ENCODE assay signal across 12 cellular contexts in genomic region chr3:177676947-177677587, GRCh38.
DNase-seq lines count a peak whose midpoint lies in the region; ATAC-seq and TF ChIP-seq lines count a peak whose summit lies in the region.
"Had no signal": no experiment of that assay in that cellular context is flagged by ENCODE, and none has a peak within 500 bp of the region (broad histone marks: within the 10 kb centered on the region; RNA-seq: fewer than 3 reads in every experiment).

No MANE protein-coding gene starts in this region.

- H2AK5ac ChIP-seq in mesenchymal stem cell (ENCODE audit: low read length, severe bottlenecking), result no peak overlapping the region

- peak overlapping the region; percentile 35 for H3K4me2 ChIP-seq in mesenchymal stem cell (ENCODE audit: low read length, poor library complexity, severe bottlenecking)

- no peak overlapping the region for H2BK15ac ChIP-seq in mesenchymal stem cell (ENCODE audit: low read depth, poor library complexity, severe bottlenecking)

- H3K14ac ChIP-seq in mesenchymal stem cell (ENCODE audit: low read length in 2 of 2), result no peak overlapping the region

- H3K27ac Mint-ChIP-seq in natural killer cell treated with Interleukin-12 subunit alpha and Interleukin-12 subunit beta and Interleukin-15 and Interleukin-18, amount 100 ng/mL, for 72 hours, result peak overlapping the region; percentile 18 to 30
- H3K27ac Mint-ChIP-seq in natural killer cell, result no peak overlapping the region
- H3K27ac Mint-ChIP-seq in activated CD8-positive, alpha-beta T cell treated with anti-CD3 and anti-CD28 coated beads, Interleukin-2, amount 10 ng/mL, durations not matched to agents 7 days and 5 days, result no peak overlapping the region

- peaks cover 2% of the 10 kb centered on the region for H3K9me3 Mint-ChIP-seq in natural killer cell treated with Interleukin-12 subunit alpha and Interleukin-12 subunit beta and Interleukin-15 and Interleukin-18, amount 100 ng/mL, for 72 hours
- peaks cover 0 to 3% of the 10 kb centered on the region in 2 donors for H3K9me3 Mint-ChIP-seq in natural killer cell
- H3K9me3 Mint-ChIP-seq in activated CD8-positive, alpha-beta T cell treated with anti-CD3 and anti-CD28 coated beads, Interleukin-2, amount 10 ng/mL, durations not matched to agents 7 days and 5 days (ENCODE audit: insufficient read depth), result no peaks in the 10 kb centered on the region

- H3K23ac ChIP-seq in mesenchymal stem cell (ENCODE audit: low read length in 2 of 2), result no peak overlapping the region

- H3K4me1 ChIP-seq in colonic mucosa (no peaks in the 10 kb centered on the region), mesenchymal stem cell (ENCODE audit: control insufficient read depth, insufficient read depth, low read depth, low read length) (peaks cover 4% of the 10 kb centered on the region), upper lobe of right lung (peaks cover 28% of the 10 kb centered on the region)

- H3K9me3 ChIP-seq in colonic mucosa (no peaks in the 10 kb centered on the region), mesenchymal stem cell (ENCODE audit: control insufficient read depth, low read length) (no peaks in the 10 kb centered on the region), upper lobe of right lung (no peaks in the 10 kb centered on the region)
- H3K9me3 ChIP-seq: spleen had no signal

- H2AFZ ChIP-seq in mesenchymal stem cell (ENCODE audit: low read depth, low read length), result no peak overlapping the region

- DNase-seq in natural killer cell treated with Interleukin-12 subunit alpha and Interleukin-12 subunit beta and Interleukin-15 and Interleukin-18, amount 100 ng/mL, for 72 hours (ENCODE audit: low spot score), result no peak
- no peak for DNase-seq in natural killer cell
- DNase-seq in colonic mucosa, result peak; percentile 48
- no peak for DNase-seq in mesenchymal stem cell
- no peak for DNase-seq in upper lobe of right lung
- DNase-seq in activated CD8-positive, alpha-beta T cell treated with anti-CD3 and anti-CD28 coated beads, Interleukin-2, amount 10 ng/mL, durations not matched to agents 7 days and 5 days, result no peak
- DNase-seq in NCI-H446 treated with DMSO at 0.1 percent for 48 hours (lab: John Stamatoyannopoulos, UW), result no peak
- DNase-seq: activated CD4-positive, alpha-beta T cell treated with anti-CD3 and anti-CD28 coated beads, Interleukin-2, amount 50 U/mL, for 4 hours; NCI-H2107; spleen had no signal

- 100% methylated on average over 2 of the region's 6 CpGs for WGBS in mesenchymal stem cell

- H4K91ac ChIP-seq in mesenchymal stem cell (ENCODE audit: low read length), result no peak overlapping the region

- H3K4ac ChIP-seq in mesenchymal stem cell (ENCODE audit: low read depth in 1 of 2, low read length in 2 of 2), result no peak overlapping the region

- no peaks in the 10 kb centered on the region for H3K27me3 Mint-ChIP-seq in natural killer cell treated with Interleukin-12 subunit alpha and Interleukin-12 subunit beta and Interleukin-15 and Interleukin-18, amount 100 ng/mL, for 72 hours
- H3K27me3 Mint-ChIP-seq in natural killer cell (ENCODE audit: low read depth in 2 of 2), result no peaks in the 10 kb centered on the region
- H3K27me3 Mint-ChIP-seq in activated CD8-positive, alpha-beta T cell treated with anti-CD3 and anti-CD28 coated beads, Interleukin-2, amount 10 ng/mL, durations not matched to agents 7 days and 5 days (ENCODE audit: low read depth), result no peaks in the 10 kb centered on the region

- intact Hi-C loops in natural killer cell (cut with micrococcal nuclease), result no loop called here
- intact Hi-C loops in colonic mucosa (cut with DNase I), result no loop called here
- intact Hi-C loops in upper lobe of right lung (cut with DNase I), result no loop called here

- H3K4me1 Mint-ChIP-seq in natural killer cell treated with Interleukin-12 subunit alpha and Interleukin-12 subunit beta and Interleukin-15 and Interleukin-18, amount 100 ng/mL, for 72 hours (ENCODE audit: low read depth in 2 of 2), result peaks cover 35 to 39% of the 10 kb centered on the region in 2 donors
- H3K4me1 Mint-ChIP-seq in natural killer cell, result peaks cover 35 to 36% of the 10 kb centered on the region in 2 donors
- peaks cover 41% of the 10 kb centered on the region for H3K4me1 Mint-ChIP-seq in activated CD8-positive, alpha-beta T cell treated with anti-CD3 and anti-CD28 coated beads, Interleukin-2, amount 10 ng/mL, durations not matched to agents 7 days and 5 days (ENCODE audit: low read depth)

- no peak overlapping the region for H3K4me3 Mint-ChIP-seq in natural killer cell treated with Interleukin-12 subunit alpha and Interleukin-12 subunit beta and Interleukin-15 and Interleukin-18, amount 100 ng/mL, for 72 hours
- H3K4me3 Mint-ChIP-seq in natural killer cell, result no peak overlapping the region
- no peak overlapping the region for H3K4me3 Mint-ChIP-seq in activated CD8-positive, alpha-beta T cell treated with anti-CD3 and anti-CD28 coated beads, Interleukin-2, amount 10 ng/mL, durations not matched to agents 7 days and 5 days

- H3K27me3 ChIP-seq in colonic mucosa, result no peaks in the 10 kb centered on the region
- no peaks in the 10 kb centered on the region for H3K27me3 ChIP-seq in mesenchymal stem cell (ENCODE audit: control insufficient read depth in 1 of 2, insufficient read depth in 1 of 2, low read length in 2 of 2)
- no peaks in the 10 kb centered on the region for H3K27me3 ChIP-seq in upper lobe of right lung
- H3K27me3 ChIP-seq: spleen had no signal

- H3K36me3 ChIP-seq in colonic mucosa (no peaks in the 10 kb centered on the region), mesenchymal stem cell (ENCODE audit: control insufficient read depth in 1 of 2, insufficient read depth in 2 of 2, low read depth in 1 of 2, low read length in 2 of 2) (no peaks in the 10 kb centered on the region), upper lobe of right lung (no peaks in the 10 kb centered on the region)
- H3K36me3 ChIP-seq: spleen had no signal

- no peak for ATAC-seq in natural killer cell treated with Interleukin-12 subunit alpha and Interleukin-12 subunit beta and Interleukin-15 and Interleukin-18, amount 100 ng/mL, for 72 hours
- ATAC-seq in natural killer cell, result no peak
- ATAC-seq in upper lobe of right lung, result peak; percentile 86
- no peak for ATAC-seq in activated CD8-positive, alpha-beta T cell treated with anti-CD3 and anti-CD28 coated beads, Interleukin-2, amount 10 ng/mL, durations not matched to agents 7 days and 5 days
- no peak for ATAC-seq in GM19023 (IDR thresholded peaks at IDR 0.05; ENCODE audit: unreplicated experiment)
- ATAC-seq: HCT116 had no signal

- H3K9ac ChIP-seq in colonic mucosa (ENCODE audit: low read depth in 2 of 2, low read length in 2 of 2) (no peak overlapping the region), mesenchymal stem cell (ENCODE audit: low read length) (no peak overlapping the region)

- H4K8ac ChIP-seq in mesenchymal stem cell (ENCODE audit: low read length), result no peak overlapping the region

- H3K4me3 ChIP-seq in colonic mucosa (no peak overlapping the region), mesenchymal stem cell (ENCODE audit: insufficient read depth in 1 of 2, low read depth in 1 of 2, low read length in 2 of 2) (no peak overlapping the region), upper lobe of right lung (no peak overlapping the region)
- H3K4me3 ChIP-seq: spleen had no signal

- no peak overlapping the region for H2BK5ac ChIP-seq in mesenchymal stem cell (ENCODE audit: low read depth, low read length, poor library complexity, severe bottlenecking)

- H3K79me1 ChIP-seq in mesenchymal stem cell (replicated peaks; ENCODE audit: low read length, poor library complexity, severe bottlenecking), result no peaks in the 10 kb centered on the region

- H2BK12ac ChIP-seq in mesenchymal stem cell (ENCODE audit: low read length in 2 of 2), result no peak overlapping the region

- H3K27ac ChIP-seq in colonic mucosa (no peak overlapping the region), mesenchymal stem cell (ENCODE audit: low read length, poor library complexity, severe bottlenecking) (peak overlapping the region; percentile 41), upper lobe of right lung (peak overlapping the region; percentile 68)
- H3K27ac ChIP-seq: spleen had no signal

- no peak for TF ChIP-seq CTCF in natural killer cell (IDR thresholded peaks at IDR 0.05)
- TF ChIP-seq CTCF in colonic mucosa (IDR thresholded peaks at IDR 0.05), result no peak
- no peak for TF ChIP-seq CTCF in upper lobe of right lung (IDR thresholded peaks at IDR 0.05)

- no peak overlapping the region for H2BK120ac ChIP-seq in mesenchymal stem cell (ENCODE audit: low read depth, low read length)

- H3K36me3 Mint-ChIP-seq in natural killer cell treated with Interleukin-12 subunit alpha and Interleukin-12 subunit beta and Interleukin-15 and Interleukin-18, amount 100 ng/mL, for 72 hours, result peaks cover 5% of the 10 kb centered on the region
- H3K36me3 Mint-ChIP-seq in natural killer cell, result no peaks in the 10 kb centered on the region
- peaks cover 7% of the 10 kb centered on the region for H3K36me3 Mint-ChIP-seq in activated CD8-positive, alpha-beta T cell treated with anti-CD3 and anti-CD28 coated beads, Interleukin-2, amount 10 ng/mL, durations not matched to agents 7 days and 5 days (ENCODE audit: low read depth)

- POLR2A ChIA-PET in activated CD8-positive, alpha-beta T cell treated with anti-CD3 and anti-CD28 coated beads, Interleukin-2, amount 10 ng/mL, durations not matched to agents 7 days and 5 days (lab: Charles Lee), result interaction anchor here (0.8 kb wide), 1 partner anchor 37 kb away, joined by 3 read pairs; no protein-coding TSS in a partner anchor

- CTCF ChIA-PET in activated CD8-positive, alpha-beta T cell treated with anti-CD3 and anti-CD28 coated beads, Interleukin-2, amount 10 ng/mL, durations not matched to agents 7 days and 5 days (lab: Charles Lee), result interaction anchor here (0.6 kb wide), 1 partner anchor 509 kb away, joined by 3 read pairs; no protein-coding TSS in a partner anchor

- H3K18ac ChIP-seq in mesenchymal stem cell (ENCODE audit: low read depth in 1 of 2, low read length in 2 of 2), result no peak overlapping the region

Comparison
In these comparisons a context has a peak if more than half of its experiments do, and no peak if none do; other contexts are left out.
1. H3K27ac Mint-ChIP-seq: peak in natural killer cell treated with Interleukin-12 subunit alpha and Interleukin-12 subunit beta and Interleukin-15 and Interleukin-18, amount 100 ng/mL, for 72 hours (2 of 2); none in natural killer cell (0 of 2) and activated CD8-positive, alpha-beta T cell treated with anti-CD3 and anti-CD28 coated beads, Interleukin-2, amount 10 ng/mL, durations not matched to agents 7 days and 5 days (single experiment).